In the genomic region with DNA sequence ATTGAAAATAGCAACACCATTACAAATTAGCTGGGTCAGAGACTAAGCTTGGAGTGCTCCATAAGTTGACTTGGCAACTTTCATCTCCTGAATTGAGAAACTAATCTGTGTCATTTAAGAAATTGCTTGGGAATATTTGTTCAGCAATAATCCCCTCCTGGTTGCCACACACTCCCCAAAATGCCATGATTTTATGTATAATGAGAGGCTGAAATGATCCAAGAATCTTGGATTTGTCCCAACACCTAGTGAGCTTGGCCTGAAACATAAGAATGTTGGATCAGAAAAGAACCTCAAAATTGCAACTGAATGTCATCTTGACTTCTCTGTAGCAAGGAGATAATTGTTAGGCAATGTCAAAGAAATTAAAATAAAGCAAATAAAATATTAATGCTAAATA, we compare ENCODE assay signal across 15 cellular contexts.
DNase-seq lines count a peak whose midpoint lies in the region; TF ChIP-seq lines count a peak whose summit lies in the region.
"Had no signal": no experiment of that assay in that cellular context is flagged by ENCODE, and none has a peak within 500 bp of the region (broad histone marks: within the 10 kb centered on the region; RNA-seq: fewer than 3 reads in every experiment).

No MANE protein-coding gene starts in this region.

- no peaks in the 10 kb centered on the region for H3K27me3 ChIP-seq in thyroid gland

- H3K9me3 Mint-ChIP-seq in HFFc6, result no peaks in the 10 kb centered on the region

- no peaks in the 10 kb centered on the region for H3K4me1 ChIP-seq in thyroid gland
- H3K4me1 ChIP-seq: HAP-1 had no signal

- no peaks in the 10 kb centered on the region for H3K36me3 ChIP-seq in thyroid gland
- H3K36me3 ChIP-seq: HAP-1 had no signal

- no peak overlapping the region for H3K27ac ChIP-seq in thyroid gland
- H3K27ac ChIP-seq: C4-2B had no signal

- no peaks in the 10 kb centered on the region for H3K36me3 Mint-ChIP-seq in HFFc6 (ENCODE audit: low read depth)
- H3K36me3 Mint-ChIP-seq: IgD-negative memory B cell had no signal

- intact Hi-C loops in thyroid gland (cut with DNase I), result no loop called here

- H3K4me3 Mint-ChIP-seq in HFFc6, result no peak overlapping the region
- H3K4me3 Mint-ChIP-seq: IgD-negative memory B cell had no signal

- no peak for TF ChIP-seq CTCF in fibroblast of villous mesenchyme (IDR thresholded peaks at IDR 0.05; ENCODE audit: insufficient read depth, low read depth, low read length)
- TF ChIP-seq CTCF in HFFc6 (IDR thresholded peaks at IDR 0.05), result no peak
- TF ChIP-seq CTCF in thyroid gland (IDR thresholded peaks at IDR 0.05), result no peak

- no peaks in the 10 kb centered on the region; the same call in 1 of the 2 replicates for H3K4me1 Mint-ChIP-seq in HFFc6 (ENCODE audit: low read depth)
- H3K4me1 Mint-ChIP-seq: IgD-negative memory B cell had no signal

- no peaks in the 10 kb centered on the region for H3K9me3 ChIP-seq in thyroid gland
- H3K9me3 ChIP-seq: HAP-1 had no signal

- no peak overlapping the region for H3K4me3 ChIP-seq in fibroblast of villous mesenchyme (ENCODE audit: low read depth, low read length)
- H3K4me3 ChIP-seq in thyroid gland (replicated peaks in 1 of 3), result no peak overlapping the region
- H3K4me3 ChIP-seq: HAP-1 had no signal

- in situ Hi-C loops in G401 (cut with HindIII; ENCODE audit: low sequenced_read_pairs), result no loop called here

- peaks cover 2% of the 10 kb centered on the region; the same call in 1 of the 2 replicates for H3K27me3 Mint-ChIP-seq in HFFc6 (ENCODE audit: insufficient read depth)
- H3K27me3 Mint-ChIP-seq: IgD-negative memory B cell had no signal

- no peak overlapping the region for H3K27ac Mint-ChIP-seq in HFFc6
- H3K27ac Mint-ChIP-seq: IgD-negative memory B cell had no signal

- TF ChIP-seq POLR2A in thyroid gland (IDR thresholded peaks at IDR 0.05), result no peak

- DNase-seq in AG08395 (ENCODE audit: low spot score) (peak; percentile 7), G401 (ENCODE audit: low spot score) (peak; percentile 11), cerebellar cortex (ENCODE audit: low spot score) (peak; percentile 3), fibroblast of villous mesenchyme (ENCODE audit: low read depth) (peak; percentile 22), NK-92 (lab: John Stamatoyannopoulos, UW; ENCODE audit: unreplicated experiment) (no peak), HFFc6 (no peak), thyroid gland (no peak)
- DNase-seq: DMS153, NCI-H1417, NCI-H1930, NCI-H526, PC-3 had no signal

Comparison
In these comparisons a context has a peak if more than half of its experiments do, and no peak if none do; other contexts are left out.
1. DNase-seq: peak in AG08395 (single experiment), G401 (single experiment), cerebellar cortex (single experiment) and fibroblast of villous mesenchyme (single experiment); none in NK-92 (single experiment), HFFc6 (single experiment) and thyroid gland (0 of 2).